31 cellular contexts compared by ENCODE assay signal in the genomic region with DNA sequence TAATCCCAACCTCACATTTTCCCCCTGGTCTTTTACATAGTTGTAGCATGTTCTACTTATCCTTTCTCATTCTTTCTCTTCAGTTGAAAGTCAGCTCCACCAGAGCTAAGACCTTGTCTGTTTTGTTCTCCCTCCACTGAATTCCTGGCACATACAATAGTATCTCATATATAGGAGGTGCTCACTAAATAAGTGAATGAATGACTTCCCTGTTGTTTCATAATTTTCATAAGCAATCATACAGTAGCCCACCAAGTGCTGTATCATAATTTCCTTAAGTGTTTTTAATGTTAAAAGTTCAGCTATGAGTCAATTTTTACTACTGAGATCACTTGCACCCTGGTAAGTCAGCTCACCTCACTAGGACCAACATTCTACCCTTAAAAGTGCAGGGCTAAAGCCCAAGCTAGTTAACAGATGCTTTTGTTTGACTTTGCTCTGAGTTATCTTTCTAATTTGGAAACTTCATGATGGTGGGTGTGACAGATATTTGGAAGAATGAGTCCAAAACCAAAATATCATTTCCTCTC. TPM values are rescaled to one million over a fixed set of nuclear protein-coding genes. Genes with fewer than 3 reads are reported as not detected.
DNase-seq lines count a peak whose midpoint lies in the region; ATAC-seq, FAIRE-seq and TF ChIP-seq lines count a peak whose summit lies in the region.
"Had no signal": no experiment of that assay in that cellular context is flagged by ENCODE, and none has a peak within 500 bp of the region (broad histone marks: within the 10 kb centered on the region; RNA-seq: fewer than 3 reads in every experiment).

No MANE protein-coding gene starts in this region.

- H3K9me3 ChIP-seq in left ventricle myocardium inferior (replicated peaks) (no peaks in the 10 kb centered on the region), GM12878 (replicated peaks; ENCODE audit: control insufficient read depth, insufficient read depth, low read length) (no peaks in the 10 kb centered on the region), small intestine (ENCODE audit: control insufficient read depth, low read depth) (no peaks in the 10 kb centered on the region), esophagus muscularis mucosa (no peaks in the 10 kb centered on the region)
- H3K9me3 ChIP-seq: gastrocnemius medialis, mucosa of descending colon, ovary, thyroid gland, uterus had no signal

- CTCF ChIA-PET in activated CD4-positive, alpha-beta T cell treated with anti-CD3 and anti-CD28 coated beads for 36 hours (lab: Charles Lee), result interaction anchor here (0.8 kb wide), 1 partner anchor 355 kb away, joined by 3 read pairs; no protein-coding TSS in a partner anchor
- CTCF ChIA-PET in GM12878 (lab: Yijun Ruan, JAX), result interaction anchor here (0.8 kb wide), 1 partner anchor 10 kb away, joined by 3 read pairs; no protein-coding TSS in a partner anchor

- peak overlapping the region; percentile 74 for H3K27ac Mint-ChIP-seq in activated CD4-positive, alpha-beta T cell treated with anti-CD3 and anti-CD28 coated beads for 36 hours

- in situ Hi-C loops in GM12878 (cut with MboI), result no loop called here

- no peak overlapping the region for H3K4me3 Mint-ChIP-seq in activated CD4-positive, alpha-beta T cell treated with anti-CD3 and anti-CD28 coated beads for 36 hours
- H3K4me3 Mint-ChIP-seq: H9, nephron progenitor cell had no signal

- H3K4me1 ChIP-seq in left ventricle myocardium inferior (peaks cover 53% of the 10 kb centered on the region), GM12878 (ENCODE audit: control insufficient read depth, insufficient read depth, low read length) (no peaks in the 10 kb centered on the region), small intestine (ENCODE audit: control insufficient read depth in 2 of 2, insufficient read depth in 1 of 2, low read depth in 1 of 2, low read length in 1 of 2) (no peaks in the 10 kb centered on the region), esophagus muscularis mucosa (peaks cover 21 to 54% (median 51%) of the 10 kb centered on the region in 4 donors)

- H3K79me2 ChIP-seq in GM12878 (ENCODE audit: control insufficient read depth, insufficient read depth, low read length), result peaks cover 8% of the 10 kb centered on the region

- H3K9ac ChIP-seq in GM12878 (ENCODE audit: control insufficient read depth, insufficient read depth, low read length), result no peak overlapping the region

- DNase-seq in activated CD4-positive, alpha-beta T cell treated with anti-CD3 and anti-CD28 coated beads for 36 hours, result no peak
- DNase-seq in activated CD4-positive, alpha-beta T cell treated with anti-CD3 and anti-CD28 coated beads for 48 hours, result no peak
- DNase-seq in left ventricle myocardium inferior, result no peak
- no peak for DNase-seq in left cardiac atrium
- no peak for DNase-seq in GM12878 (ENCODE audit: low read depth, low spot score)
- no peak for DNase-seq in stimulated activated naive CD8-positive, alpha-beta T cell treated with anti-CD3 and anti-CD28 coated beads, Interleukin-15, Interleukin-2, amounts not matched to agents 100 U/mL and 50 U/mL, for 24 hours
- DNase-seq in small intestine, result no peak
- no peak for DNase-seq in esophagus muscularis mucosa (ENCODE audit: extremely low spot score)
- DNase-seq: 8988T, activated gamma-delta T cell treated with Interleukin-2 at 50 U/mL for 16 hours, amniotic stem cell, brain microvascular endothelial cell, C1 segment of cervical spinal cord, COR-L47, gastrocnemius medialis, H9, Karpas-422, mucosa of descending colon, NCI-H1417, NCI-H2081, NCI-H2227 treated with DMSO at 0.1 percent for 48 hours, NCI-H526 treated with DMSO at 0.1 percent for 48 hours, nephron progenitor cell, ovary, SHP77, thyroid gland, uterus had no signal

- H3K4me3 ChIP-seq in left ventricle myocardium inferior, result no peak overlapping the region
- no peak overlapping the region for H3K4me3 ChIP-seq in GM12878
- H3K4me3 ChIP-seq in small intestine (ENCODE audit: low read depth in 1 of 2, low read length in 2 of 2), result no peak overlapping the region
- H3K4me3 ChIP-seq in esophagus muscularis mucosa, result no peak overlapping the region
- H3K4me3 ChIP-seq: gastrocnemius medialis, hepatocyte, mucosa of descending colon, ovary, thyroid gland, uterus had no signal

- no TSS peak for BruUV-seq in GM12878 (replicated peaks; lab: Mats Ljungman, UMichigan)

- intact Hi-C loops in activated CD4-positive, alpha-beta T cell treated with anti-CD3 and anti-CD28 coated beads for 36 hours (cut with DNase I, micrococcal nuclease), result loop anchor here (1.0 to 5.0 kb wide), 3 partner anchors 9 to 320 kb away; no protein-coding TSS in a partner anchor
- intact Hi-C loops in left ventricle myocardium inferior (cut with micrococcal nuclease), result no loop called here
- intact Hi-C loops in left cardiac atrium (cut with DNase I), result no loop called here
- intact Hi-C loops in GM12878 (cut with micrococcal nuclease; ENCODE audit: unreplicated experiment), result no loop called here
- intact Hi-C loops in esophagus muscularis mucosa (cut with DNase I), result no loop called here

- H2AFZ ChIP-seq in GM12878 (ENCODE audit: control insufficient read depth, low read depth, low read length), result no peak overlapping the region
- H2AFZ ChIP-seq: hepatocyte had no signal

- H3K27me3 Mint-ChIP-seq in activated CD4-positive, alpha-beta T cell treated with anti-CD3 and anti-CD28 coated beads for 36 hours, result no peaks in the 10 kb centered on the region

- SMC1A ChIA-PET in GM12878 (lab: Charles Lee; ENCODE audit: uncharacterized antibody, unreplicated experiment), result interaction anchor here (0.7 kb wide), 1 partner anchor 17 kb away, joined by 3 read pairs; no protein-coding TSS in a partner anchor

- POLR2A ChIA-PET in activated CD4-positive, alpha-beta T cell treated with anti-CD3 and anti-CD28 coated beads for 36 hours (lab: Charles Lee), result interaction anchor here (0.7 to 1.3 kb wide), 4 partner anchors 15 to 23 kb away, joined by 3 to 4 read pairs (median 4); no protein-coding TSS in a partner anchor
- POLR2A ChIA-PET in GM12878 (lab: Charles Lee), result no interaction called here

- no peak for FAIRE-seq in GM12878 (lab: Jason Lieb, UNC)
- FAIRE-seq in small intestine (lab: Jason Lieb, UNC), result no peak
- FAIRE-seq: G401.6, HepG2 had no signal

- no peak for TF ChIP-seq POLR2A in GM12878 (IDR thresholded peaks at IDR 0.05; ENCODE audit: low read depth, low read length)
- TF ChIP-seq POLR2A in esophagus muscularis mucosa (IDR thresholded peaks at IDR 0.05; ENCODE audit: low read depth), result no peak

- RAD21 ChIA-PET in GM12878 (lab: Charles Lee; ENCODE audit: unreplicated experiment), result interaction anchor here (1.1 kb wide), 1 partner anchor 138 kb away, joined by 3 read pairs; no protein-coding TSS in a partner anchor

- H3K27me3 ChIP-seq in left ventricle myocardium inferior (ENCODE audit: low read depth) (no peaks in the 10 kb centered on the region), GM12878 (replicated peaks in 1 of 2; ENCODE audit: control insufficient read depth in 2 of 2, insufficient read depth in 2 of 2, low read length in 1 of 2) (no peaks in the 10 kb centered on the region), small intestine (ENCODE audit: control insufficient read depth in 2 of 2, insufficient read depth in 2 of 2, low read length in 2 of 2) (no peaks in the 10 kb centered on the region), esophagus muscularis mucosa (no peaks in the 10 kb centered on the region)
- H3K27me3 ChIP-seq: brain microvascular endothelial cell, gastrocnemius medialis, hepatocyte, ovary, thyroid gland, uterus had no signal

- no peak for TF ChIP-seq RAD21 in GM12878 (IDR thresholded peaks at IDR 0.05; ENCODE audit: insufficient read depth, low read depth, low read length)

- TF ChIP-seq EP300 in GM12878 (IDR thresholded peaks at IDR 0.05; ENCODE audit: borderline replicate concordance in 1 of 2, control insufficient read depth in 1 of 2, low read depth in 2 of 2, low read length in 2 of 2) (no peak), esophagus muscularis mucosa (IDR thresholded peaks at IDR 0.05) (no peak)

- peak; percentile 91 for ATAC-seq in activated CD4-positive, alpha-beta T cell treated with anti-CD3 and anti-CD28 coated beads for 36 hours
- ATAC-seq in left cardiac atrium (no peak), GM12878 (peak; percentile 19; the same call in 1 of the 3 replicates)
- ATAC-seq in stimulated activated naive CD8-positive, alpha-beta T cell treated with anti-CD3 and anti-CD28 coated beads, Interleukin-15, Interleukin-2, amounts not matched to agents 100 U/mL and 50 U/mL, for 24 hours, result peak; percentile 94
- ATAC-seq: gastrocnemius medialis, HepG2, mucosa of descending colon, Panc1 had no signal

- no peak for TF ChIP-seq CTCF in left ventricle myocardium inferior (IDR thresholded peaks at IDR 0.05; ENCODE audit: borderline replicate concordance)
- no peak for TF ChIP-seq CTCF in GM12878 (IDR thresholded peaks at IDR 0.05 in 2 of 3, conservative IDR thresholded peaks at IDR 0.05 in 1 of 3; ENCODE audit: control insufficient read depth in 2 of 3, extremely low read depth in 1 of 3, insufficient read depth in 1 of 3, low read depth in 3 of 3, low read length in 3 of 3)
- no peak for TF ChIP-seq CTCF in esophagus muscularis mucosa (IDR thresholded peaks at IDR 0.05)

- peaks cover 57% of the 10 kb centered on the region for H3K4me1 Mint-ChIP-seq in activated CD4-positive, alpha-beta T cell treated with anti-CD3 and anti-CD28 coated beads for 36 hours

- no peaks in the 10 kb centered on the region for H4K20me1 ChIP-seq in GM12878 (ENCODE audit: control insufficient read depth, insufficient read depth)

- no peak overlapping the region for H3K4me2 ChIP-seq in GM12878 (ENCODE audit: control insufficient read depth, insufficient read depth)
- H3K4me2 ChIP-seq: hepatocyte had no signal

- H3K36me3 ChIP-seq in left ventricle myocardium inferior (peaks cover 45% of the 10 kb centered on the region), GM12878 (ENCODE audit: control insufficient read depth in 2 of 2, insufficient read depth in 2 of 2, low read length in 1 of 2) (peaks cover 6 to 24% of the 10 kb centered on the region in 2 experiments), small intestine (ENCODE audit: control insufficient read depth in 2 of 2, insufficient read depth in 2 of 2, low read length in 2 of 2) (peaks cover under 1 to 12% of the 10 kb centered on the region in 2 donors), esophagus muscularis mucosa (peaks cover 8 to 57% (median 29%) of the 10 kb centered on the region in 4 donors)
- H3K36me3 ChIP-seq: ovary, uterus had no signal

- H3K36me3 Mint-ChIP-seq in activated CD4-positive, alpha-beta T cell treated with anti-CD3 and anti-CD28 coated beads for 36 hours (ENCODE audit: low read depth), result peaks cover 58% of the 10 kb centered on the region

- no peaks in the 10 kb centered on the region for H3K9me3 Mint-ChIP-seq in activated CD4-positive, alpha-beta T cell treated with anti-CD3 and anti-CD28 coated beads for 36 hours (ENCODE audit: low read depth)
- H3K9me3 Mint-ChIP-seq: H9, nephron progenitor cell had no signal

- H3K27ac ChIP-seq in left ventricle myocardium inferior (replicated peaks), result peak overlapping the region; percentile 89
- no peak overlapping the region for H3K27ac ChIP-seq in GM12878 (ENCODE audit: control insufficient read depth, insufficient read depth)
- no peak overlapping the region for H3K27ac ChIP-seq in small intestine (ENCODE audit: low read depth in 1 of 2, low read length in 1 of 2)
- peak overlapping the region in 2 of 4 donors; percentile 10 to 29 for H3K27ac ChIP-seq in esophagus muscularis mucosa (replicated peaks in 1 of 4)
- H3K27ac ChIP-seq: brain microvascular endothelial cell, hepatocyte, ovary, uterus had no signal

RNA-seq across cellular contexts. Expression of a gene that starts 27.6 kb away (rescaled TPM):
- 10 to 100 TPM; 24.0 to 24.5 TPM for total RNA-seq in activated CD4-positive, alpha-beta T cell treated with anti-CD3 and anti-CD28 coated beads for 36 hours
- total RNA-seq in left ventricle myocardium inferior (97.4 TPM), left cardiac atrium (10 to 100 TPM; 67.4 to 79.3 TPM), GM12878 (2014; rRNA removed) (15.1 and 19.0 TPM in 2 replicates), GM12878 (2014; rRNA removed; fragmentation: Illumina TruSeq; extraction: Trizol) (21.5 and 23.0 TPM in 2 replicates), GM12878 (2021) (19.2 and 20.0 TPM in 2 replicates), esophagus muscularis mucosa (100 to 1,000 TPM; 109 to 192 (median 137) TPM)
- 52.2 and 56.2 TPM in 2 replicates for total RNA-seq in GM12878 (2013; cell fraction: nucleolus; rRNA removed)
- 11.3 TPM for polyA plus RNA-seq in GM12878 (2011; ENCODE audit: low read depth)
- polyA plus RNA-seq in GM12878 (2011; rRNA removed) (36.1 and 39.5 TPM in 2 replicates), GM12878 (2014; fragmentation: Illumina TruSeq; extraction: Trizol) (21.3 and 26.9 TPM in 2 replicates), GM12878 (2014; fragmentation: Nextera tagmentation; extraction: Ambion mirVana) (10 to 100 TPM in 1 of 2 experiments, 1 to 10 TPM in 1; 7.4 to 11.0 TPM), GM12878 (2014; rRNA removed) (11.8 and 14.9 TPM in 2 replicates), GM12878 (2016; fragmentation: Nextera tagmentation; extraction: Ambion mirVana) (10 to 100 TPM; 18.9 to 19.2 TPM), small intestine (10 to 100 TPM in 1 of 3 donors, 1 to 10 TPM in 2; 4.3 to 12.9 (median 6.7) TPM)
- polyA plus RNA-seq in GM12878 (2011; cell fraction: cytosol; rRNA removed), result 26.6 and 37.9 TPM in 2 replicates
- 19.0 and 23.0 TPM in 2 replicates for polyA plus RNA-seq in GM12878 (2011; cell fraction: nucleus; rRNA removed)
- polyA plus RNA-seq in GM12878 (2012), result 12.3 and 18.0 TPM in 2 replicates
- 86.1 and 93.9 TPM in 2 replicates for polyA minus RNA-seq in GM12878 (2011; rRNA and poly(A)+ RNA removed)
- polyA minus RNA-seq in GM12878 (2011; cell fraction: cytosol; rRNA and poly(A)+ RNA removed), result 19.4 and 19.9 TPM in 2 replicates
- polyA minus RNA-seq in GM12878 (2011; cell fraction: nucleus; rRNA and poly(A)+ RNA removed), result 27.3 and 46.3 TPM in 2 replicates

Comparison
In these comparisons a context has a peak if more than half of its experiments do, and no peak if none do; other contexts are left out.
1. ATAC-seq: peak in activated CD4-positive, alpha-beta T cell treated with anti-CD3 and anti-CD28 coated beads for 36 hours (single experiment), GM12878 (single experiment) and stimulated activated naive CD8-positive, alpha-beta T cell treated with anti-CD3 and anti-CD28 coated beads, Interleukin-15, Interleukin-2, amounts not matched to agents 100 U/mL and 50 U/mL, for 24 hours (single experiment); none in left cardiac atrium (0 of 2).
2. intact Hi-C loops: an anchor here in activated CD4-positive, alpha-beta T cell treated with anti-CD3 and anti-CD28 coated beads for 36 hours (1.0 to 5.0 kb wide); none called in left ventricle myocardium inferior, left cardiac atrium, GM12878 and esophagus muscularis mucosa.